ENCODE assay signal across 2 cellular contexts in genomic region chr19:8585057-8585893, GRCh38.
TF ChIP-seq lines count a peak whose summit lies in the region.

No MANE protein-coding gene starts in this region.

TF ChIP-seq in HepG2, 621 proteins besides CTCF, POLR2A, EP300 and RAD21:
- no peak for TF ChIP-seq NFRKB (IDR thresholded peaks at IDR 0.05)
- no peak for TF ChIP-seq BRCA1 (CRISPR knock-in tag; IDR thresholded peaks at IDR 0.05)
- no peak for TF ChIP-seq ETS1 (CRISPR knock-in tag; IDR thresholded peaks at IDR 0.05)
- no peak for TF ChIP-seq HBP1 (CRISPR knock-in tag; IDR thresholded peaks at IDR 0.05; ENCODE audit: low read depth)
- TF ChIP-seq ZNF674 (CRISPR knock-in tag; IDR thresholded peaks at IDR 0.05; ENCODE audit: low read depth): no peak
- no peak for TF ChIP-seq STAT5B (CRISPR knock-in tag; IDR thresholded peaks at IDR 0.05)
- no peak for TF ChIP-seq SATB2 (CRISPR knock-in tag; IDR thresholded peaks at IDR 0.05)
- no peak for TF ChIP-seq ZNF451 (CRISPR knock-in tag; IDR thresholded peaks at IDR 0.05)
- TF ChIP-seq ZSCAN25 (CRISPR knock-in tag; IDR thresholded peaks at IDR 0.05): no peak
- TF ChIP-seq PHF20 (CRISPR knock-in tag; IDR thresholded peaks at IDR 0.05): no peak
- no peak for TF ChIP-seq ZNF766 (CRISPR knock-in tag; IDR thresholded peaks at IDR 0.05; ENCODE audit: borderline replicate concordance)
- no peak for TF ChIP-seq ZNF629 (CRISPR knock-in tag; conservative IDR thresholded peaks at IDR 0.05)
- TF ChIP-seq FOXP1 (IDR thresholded peaks at IDR 0.05): no peak
- no peak for TF ChIP-seq FOXP1 (CRISPR knock-in tag; IDR thresholded peaks at IDR 0.05)
- TF ChIP-seq NFYB (CRISPR knock-in tag; IDR thresholded peaks at IDR 0.05): no peak
- no peak for TF ChIP-seq HNF4G (IDR thresholded peaks at IDR 0.05; ENCODE audit: borderline replicate concordance, low read depth, low read length)
- no peak for TF ChIP-seq HNF4G (CRISPR knock-in tag; IDR thresholded peaks at IDR 0.05; ENCODE audit: borderline replicate concordance, low read depth)
- TF ChIP-seq GLI4 (CRISPR knock-in tag; IDR thresholded peaks at IDR 0.05; ENCODE audit: borderline replicate concordance): no peak
- TF ChIP-seq SMARCE1 (IDR thresholded peaks at IDR 0.05; ENCODE audit: borderline replicate concordance): no peak

TF ChIP-seq in GM23338, 12 proteins besides CTCF, POLR2A, EP300 and RAD21:
- TF ChIP-seq STAT1 (IDR thresholded peaks at IDR 0.05; ENCODE audit: unreplicated experiment) (no peak), CREB1 (CRISPR knock-in tag; IDR thresholded peaks at IDR 0.05; ENCODE audit: low read depth) (no peak), POLR2AphosphoS5 (IDR thresholded peaks at IDR 0.05; ENCODE audit: low read depth) (no peak), EZH2 (IDR thresholded peaks at IDR 0.05; ENCODE audit: low read depth, unreplicated experiment) (no peak), ZNF114 (CRISPR knock-in tag; IDR thresholded peaks at IDR 0.05) (no peak), ZNF462 (CRISPR knock-in tag; IDR thresholded peaks at IDR 0.05) (no peak)
